In the genomic region with DNA sequence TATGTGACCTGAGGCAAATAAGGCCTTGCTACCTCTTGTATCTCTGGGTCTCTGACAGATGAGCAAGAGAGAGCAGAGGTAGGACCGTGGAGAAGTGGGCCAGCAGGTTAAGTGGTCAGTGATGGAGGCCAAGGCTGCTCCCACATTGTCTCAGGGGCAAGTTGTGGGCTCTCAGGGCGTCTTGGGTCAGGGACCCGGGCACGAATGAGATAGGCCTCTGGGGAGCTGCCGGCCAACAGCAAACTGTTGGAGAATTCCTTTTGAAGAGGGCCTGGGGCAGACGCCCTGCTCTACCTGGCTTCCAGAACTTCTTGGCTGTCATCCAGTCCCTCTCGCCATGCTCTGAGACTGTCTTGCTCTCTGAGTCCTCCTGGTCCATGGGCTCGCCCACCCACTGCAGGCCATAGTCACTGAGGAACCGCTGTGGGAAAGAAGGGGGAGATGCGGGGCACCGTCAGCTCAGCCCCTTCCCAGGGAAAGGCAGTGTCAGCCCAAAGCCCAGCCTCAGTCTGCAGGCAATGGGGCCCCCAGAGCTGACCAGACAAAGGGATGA, we compare ENCODE assay signal across 25 cellular contexts. TPM values are rescaled to one million over a fixed set of nuclear protein-coding genes. Genes with fewer than 3 reads are reported as not detected.
DNase-seq lines count a peak whose midpoint lies in the region; ATAC-seq and TF ChIP-seq lines count a peak whose summit lies in the region.
"Had no signal": no experiment of that assay in that cellular context is flagged by ENCODE, and none has a peak within 500 bp of the region (broad histone marks: within the 10 kb centered on the region; RNA-seq: fewer than 3 reads in every experiment).

No MANE protein-coding gene starts in this region.

- no peak for ATAC-seq in stimulated activated memory B cell treated with anti-CD40 and anti-IgM and Interleukin-4, amounts not matched to agents 10 μg/mL and 1 μg/mL and 100 μg/mL, for 72 hours
- no peak for ATAC-seq in HG03196 (IDR thresholded peaks at IDR 0.05; ENCODE audit: unreplicated experiment)
- ATAC-seq: A549 had no signal

- DNase-seq in CD14-positive monocyte (ENCODE audit: low spot score) (peak; percentile 20), mesenteric fat pad (ENCODE audit: low spot score) (peak; percentile 80), GM13977 (ENCODE audit: low spot score) (no peak), medulla oblongata (ENCODE audit: extremely low spot score) (no peak)
- DNase-seq: BE2C, DMS 273 treated with DMSO at 0.1 percent for 48 hours, DMS79 treated with DMSO at 0.1 percent for 48 hours, GF-D8, Karpas-422, NCI-H1092, NCI-H1417 treated with DMSO at 0.1 percent for 48 hours, NCI-H1694 treated with DMSO at 0.1 percent for 48 hours, NCI-H2081, NCI-H2227 treated with DMSO at 0.1 percent for 48 hours, NCI-H526 treated with DMSO at 0.1 percent for 48 hours, PC-9, Right ventricle myocardium superior had no signal

- H3K4me3 Mint-ChIP-seq in CD14-positive monocyte, result no peak overlapping the region
- H3K4me3 Mint-ChIP-seq in IgD-negative memory B cell, result peak overlapping the region in 1 of 4 donors; percentile 68
- H3K4me3 Mint-ChIP-seq in stimulated activated memory B cell treated with anti-CD40 and anti-IgM and Interleukin-4, amounts not matched to agents 10 μg/mL and 1 μg/mL and 100 μg/mL, for 72 hours, result no peak overlapping the region
- H3K4me3 Mint-ChIP-seq: CD4-positive, alpha-beta T cell had no signal

- H3K36me3 Mint-ChIP-seq in CD14-positive monocyte (peaks cover 55 to 91% of the 10 kb centered on the region in 2 donors), IgD-negative memory B cell (peaks cover 2% of the 10 kb centered on the region)
- peaks cover 19% of the 10 kb centered on the region for H3K36me3 Mint-ChIP-seq in stimulated activated memory B cell treated with anti-CD40 and anti-IgM and Interleukin-4, amounts not matched to agents 10 μg/mL and 1 μg/mL and 100 μg/mL, for 72 hours

- peak overlapping the region in 5 of 7 donors; percentile 40 to 83 (median 61) for H3K27ac Mint-ChIP-seq in CD14-positive monocyte
- H3K27ac Mint-ChIP-seq in IgD-negative memory B cell, result peak overlapping the region; percentile 31 to 65 (median 53)
- peak overlapping the region; percentile 58 for H3K27ac Mint-ChIP-seq in stimulated activated memory B cell treated with anti-CD40 and anti-IgM and Interleukin-4, amounts not matched to agents 10 μg/mL and 1 μg/mL and 100 μg/mL, for 72 hours

- intact Hi-C loops in CD14-positive monocyte (cut with micrococcal nuclease), result no loop called here

- H3K9me3 Mint-ChIP-seq in CD14-positive monocyte (no peaks in the 10 kb centered on the region), IgD-negative memory B cell (no peaks in the 10 kb centered on the region)
- no peaks in the 10 kb centered on the region for H3K9me3 Mint-ChIP-seq in stimulated activated memory B cell treated with anti-CD40 and anti-IgM and Interleukin-4, amounts not matched to agents 10 μg/mL and 1 μg/mL and 100 μg/mL, for 72 hours
- H3K9me3 Mint-ChIP-seq: CD4-positive, alpha-beta T cell had no signal

- in situ Hi-C loops in GM13977 (cut with MboI; ENCODE audit: low pct_unique_long_range_greater_than_20kb, low sequenced_read_pairs, unreplicated experiment), result no loop called here

- H3K4me1 Mint-ChIP-seq in CD14-positive monocyte (peaks cover 60% of the 10 kb centered on the region), IgD-negative memory B cell (peaks cover 24 to 42% (median 35%) of the 10 kb centered on the region in 3 donors)
- H3K4me1 Mint-ChIP-seq in stimulated activated memory B cell treated with anti-CD40 and anti-IgM and Interleukin-4, amounts not matched to agents 10 μg/mL and 1 μg/mL and 100 μg/mL, for 72 hours, result peaks cover 68% of the 10 kb centered on the region

- TF ChIP-seq CTCF in CD14-positive monocyte (IDR thresholded peaks at IDR 0.05), result no peak
- no peak for TF ChIP-seq CTCF in GM13977 (IDR thresholded peaks at IDR 0.05; ENCODE audit: extremely low read depth, insufficient read depth, missing control alignments)

- H3K27me3 Mint-ChIP-seq in CD14-positive monocyte (ENCODE audit: low read depth in 3 of 3) (peaks cover 0 to 6% (median 3%) of the 10 kb centered on the region in 3 donors), IgD-negative memory B cell (no peaks in the 10 kb centered on the region)
- no peaks in the 10 kb centered on the region for H3K27me3 Mint-ChIP-seq in stimulated activated memory B cell treated with anti-CD40 and anti-IgM and Interleukin-4, amounts not matched to agents 10 μg/mL and 1 μg/mL and 100 μg/mL, for 72 hours
- H3K27me3 Mint-ChIP-seq: CD4-positive, alpha-beta T cell had no signal

RNA-seq across cellular contexts. Expression of a gene that starts 12.4 kb away (rescaled TPM):
- polyA plus RNA-seq in CD14-positive monocyte (10 to 100 TPM; 48.0 to 52.1 TPM), IgD-negative memory B cell (11.2 TPM)
- 22.2 TPM for total RNA-seq in mesenteric fat pad

RNA-seq across cellular contexts. Expression of a gene that starts 14.1 kb away (rescaled TPM):
- 1,000 to 10,000 TPM; 1,706 to 1,744 TPM for polyA plus RNA-seq in CD14-positive monocyte
- polyA plus RNA-seq in IgD-negative memory B cell, result 1,152 TPM
- total RNA-seq in mesenteric fat pad, result 229 TPM

RNA-seq across cellular contexts. Expression of a gene that starts 23.8 kb away (rescaled TPM):
- polyA plus RNA-seq in CD14-positive monocyte (1,000 to 10,000 TPM; 2,617 to 4,047 TPM), IgD-negative memory B cell (10,525 TPM)
- total RNA-seq in mesenteric fat pad, result 27.1 TPM
- total RNA-seq: NCI-H460, RPMI7951, SJSA1 had no signal
- polyA plus RNA-seq: A549 had no signal

RNA-seq across cellular contexts. Expression of a gene that starts 59.9 kb away (rescaled TPM):
- polyA plus RNA-seq in CD14-positive monocyte (not detected), IgD-negative memory B cell (3.1 TPM)
- total RNA-seq in mesenteric fat pad, result 0.06 TPM
- total RNA-seq: Right ventricle myocardium superior, RPMI7951, SJSA1 had no signal

RNA-seq across cellular contexts. Expression of a gene that starts 60.0 kb away (rescaled TPM):
- 10 to 100 TPM in 1 of 2 donors, 1 to 10 TPM in 1; 8.2 to 10.9 TPM for polyA plus RNA-seq in CD14-positive monocyte
- polyA plus RNA-seq in IgD-negative memory B cell, result 6.6 TPM
- 3.5 TPM for total RNA-seq in mesenteric fat pad

Comparison
In these comparisons a context has a peak if more than half of its experiments do, and no peak if none do; other contexts are left out.
1. DNase-seq: peak in CD14-positive monocyte (single experiment) and mesenteric fat pad (single experiment); none in GM13977 (single experiment) and medulla oblongata (single experiment).
2. Peak in every context shown above with its lines, with median percentiles within 50 percentile points of each other: H3K27ac Mint-ChIP-seq.